ENCODE assay signal across 12 cellular contexts in the genomic region with DNA sequence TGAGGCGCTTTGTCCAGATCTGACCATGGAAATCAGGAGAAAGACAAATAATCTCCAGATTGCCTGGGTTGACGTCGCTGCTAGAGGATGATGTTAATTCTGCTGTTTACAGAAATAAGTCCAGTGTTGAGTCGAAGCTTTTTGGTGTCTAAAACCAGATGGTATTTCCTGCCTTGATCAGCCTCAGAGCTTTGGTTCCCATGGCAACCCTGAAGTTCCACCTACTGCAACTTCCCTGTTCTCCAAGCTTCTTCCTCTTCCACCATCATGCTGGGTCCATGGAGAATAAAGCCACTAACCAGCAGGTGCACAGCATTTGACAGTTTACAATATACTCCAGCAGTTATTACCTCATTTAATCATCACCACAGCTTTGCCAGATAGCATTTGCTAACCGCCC. TPM values are rescaled to one million over a fixed set of nuclear protein-coding genes. Genes with fewer than 3 reads are reported as not detected.
DNase-seq lines count a peak whose midpoint lies in the region; ATAC-seq and TF ChIP-seq lines count a peak whose summit lies in the region.
"Had no signal": no experiment of that assay in that cellular context is flagged by ENCODE, and none has a peak within 500 bp of the region (broad histone marks: within the 10 kb centered on the region; RNA-seq: fewer than 3 reads in every experiment).

No MANE protein-coding gene starts in this region.

- H3K23ac ChIP-seq in mesenchymal stem cell (ENCODE audit: low read length in 2 of 2), result no peak overlapping the region

- H2BK12ac ChIP-seq in mesenchymal stem cell (ENCODE audit: low read length in 2 of 2), result no peak overlapping the region

- intact Hi-C loops in activated CD4-positive, alpha-beta T cell treated with anti-CD3 and anti-CD28 coated beads for 36 hours (cut with DNase I, micrococcal nuclease), result no loop called here

- no peak overlapping the region for H3K4me3 ChIP-seq in mesenchymal stem cell (ENCODE audit: insufficient read depth in 1 of 2, low read depth in 1 of 2, low read length in 2 of 2)
- H3K4me3 ChIP-seq: colonic mucosa had no signal

- no peak overlapping the region for H2BK5ac ChIP-seq in mesenchymal stem cell (ENCODE audit: low read depth, low read length, poor library complexity, severe bottlenecking)

- DNase-seq in DMS 273 (lab: John Stamatoyannopoulos, UW; ENCODE audit: unreplicated experiment) (peak; percentile 71), M059J (ENCODE audit: low read depth) (peak; percentile 42), mesenchymal stem cell (peak; percentile 23), HUDEP-2 (lab: John Stamatoyannopoulos, UW; ENCODE audit: unreplicated experiment in 76 of 76) (no peak)
- DNase-seq in activated CD4-positive, alpha-beta T cell treated with anti-CD3 and anti-CD28 coated beads for 36 hours, result no peak
- DNase-seq: colonic mucosa, DND-41, NCI-H526 had no signal

- H2BK15ac ChIP-seq in mesenchymal stem cell (ENCODE audit: low read depth, poor library complexity, severe bottlenecking), result no peak overlapping the region

- no peak overlapping the region for H4K91ac ChIP-seq in mesenchymal stem cell (ENCODE audit: low read length)

- H3K4me1 Mint-ChIP-seq in brain, result peaks cover 21% of the 10 kb centered on the region
- no peaks in the 10 kb centered on the region for H3K4me1 Mint-ChIP-seq in activated CD4-positive, alpha-beta T cell treated with anti-CD3 and anti-CD28 coated beads for 36 hours

- H3K4me1 ChIP-seq in mesenchymal stem cell (ENCODE audit: control insufficient read depth, insufficient read depth, low read depth, low read length), result no peaks in the 10 kb centered on the region
- H3K4me1 ChIP-seq: colonic mucosa had no signal

- H3K4me3 Mint-ChIP-seq in brain, result no peak overlapping the region
- H3K4me3 Mint-ChIP-seq in activated CD4-positive, alpha-beta T cell treated with anti-CD3 and anti-CD28 coated beads for 36 hours, result no peak overlapping the region

- H3K27me3 ChIP-seq in mesenchymal stem cell (ENCODE audit: control insufficient read depth in 1 of 2, insufficient read depth in 1 of 2, low read length in 2 of 2), result peaks cover 49 to 70% of the 10 kb centered on the region in 2 experiments
- H3K27me3 ChIP-seq: colonic mucosa had no signal

- TF ChIP-seq CTCF in brain (conservative IDR thresholded peaks at IDR 0.05), result no peak

- POLR2A ChIA-PET in activated CD4-positive, alpha-beta T cell treated with anti-CD3 and anti-CD28 coated beads for 36 hours (lab: Charles Lee), result no interaction called here

- H3K4ac ChIP-seq in mesenchymal stem cell (ENCODE audit: low read depth in 1 of 2, low read length in 2 of 2), result no peak overlapping the region

- no peak overlapping the region for H3K27ac ChIP-seq in mesenchymal stem cell (ENCODE audit: low read length, poor library complexity, severe bottlenecking)
- H3K27ac ChIP-seq: colonic mucosa had no signal

- H3K9me3 Mint-ChIP-seq in brain, result peaks cover 0 to 6% (median 3%) of the 10 kb centered on the region in 5 experiments
- H3K9me3 Mint-ChIP-seq in activated CD4-positive, alpha-beta T cell treated with anti-CD3 and anti-CD28 coated beads for 36 hours (ENCODE audit: low read depth), result peaks cover 5% of the 10 kb centered on the region

- H3K18ac ChIP-seq in mesenchymal stem cell (ENCODE audit: low read depth in 1 of 2, low read length in 2 of 2), result no peak overlapping the region

- no peak overlapping the region for H3K9ac ChIP-seq in mesenchymal stem cell (ENCODE audit: low read length)

- peak overlapping the region in 3 of 5 experiments; percentile 51 to 88 (median 88) for H3K27ac Mint-ChIP-seq in brain
- no peak overlapping the region for H3K27ac Mint-ChIP-seq in activated CD4-positive, alpha-beta T cell treated with anti-CD3 and anti-CD28 coated beads for 36 hours
- H3K27ac Mint-ChIP-seq: progenitor cell of endocrine pancreas had no signal

- H2AK5ac ChIP-seq in mesenchymal stem cell (ENCODE audit: low read length, severe bottlenecking), result no peak overlapping the region

- H3K27me3 Mint-ChIP-seq in brain, result peaks cover 2% of the 10 kb centered on the region
- H3K27me3 Mint-ChIP-seq in activated CD4-positive, alpha-beta T cell treated with anti-CD3 and anti-CD28 coated beads for 36 hours, result peaks cover 25% of the 10 kb centered on the region

- peaks cover 11% of the 10 kb centered on the region for H3K9me3 ChIP-seq in mesenchymal stem cell (ENCODE audit: control insufficient read depth, low read length)
- H3K9me3 ChIP-seq: colonic mucosa had no signal

- no peaks in the 10 kb centered on the region for H3K36me3 Mint-ChIP-seq in brain
- no peaks in the 10 kb centered on the region for H3K36me3 Mint-ChIP-seq in activated CD4-positive, alpha-beta T cell treated with anti-CD3 and anti-CD28 coated beads for 36 hours (ENCODE audit: low read depth)

- ATAC-seq in activated CD4-positive, alpha-beta T cell treated with anti-CD3 and anti-CD28 coated beads for 36 hours, result no peak
- no peak for ATAC-seq in HG03442 (IDR thresholded peaks at IDR 0.05; ENCODE audit: unreplicated experiment)
- ATAC-seq in HG03460 (IDR thresholded peaks at IDR 0.05; ENCODE audit: unreplicated experiment), result no peak

- H3K36me3 ChIP-seq in mesenchymal stem cell (ENCODE audit: control insufficient read depth in 1 of 2, insufficient read depth in 2 of 2, low read depth in 1 of 2, low read length in 2 of 2), result no peaks in the 10 kb centered on the region
- H3K36me3 ChIP-seq: colonic mucosa had no signal

- CTCF ChIA-PET in activated CD4-positive, alpha-beta T cell treated with anti-CD3 and anti-CD28 coated beads for 36 hours (lab: Charles Lee), result interaction anchor here (0.6 kb wide), 1 partner anchor 22 kb away, joined by 3 read pairs; no protein-coding TSS in a partner anchor

- no peak overlapping the region for H3K4me2 ChIP-seq in mesenchymal stem cell (ENCODE audit: low read length, poor library complexity, severe bottlenecking)

- no peak overlapping the region for H4K8ac ChIP-seq in mesenchymal stem cell (ENCODE audit: low read length)

- H3K14ac ChIP-seq in mesenchymal stem cell (ENCODE audit: low read length in 2 of 2), result no peak overlapping the region

- H2AFZ ChIP-seq in mesenchymal stem cell (ENCODE audit: low read depth, low read length), result no peak overlapping the region

- H2BK120ac ChIP-seq in mesenchymal stem cell (ENCODE audit: low read depth, low read length), result no peak overlapping the region

- 59% methylated on average over 5 of the region's 5 CpGs for WGBS in mesenchymal stem cell

- H3K79me1 ChIP-seq in mesenchymal stem cell (replicated peaks; ENCODE audit: low read length, poor library complexity, severe bottlenecking), result no peaks in the 10 kb centered on the region

RNA-seq across cellular contexts. Expression of a gene that starts 18.0 kb away (rescaled TPM):
- total RNA-seq in M059J (2014; rRNA removed; shearing (Covaris generic)), result not detected in 2 replicates
- 14.3 TPM for polyA plus RNA-seq in brain (ENCODE audit: insufficient read depth, low read depth, low replicate concordance)
- polyA plus RNA-seq in mesenchymal stem cell (2013, experiment 1 of 2), result 0.03 TPM
- not detected for polyA plus RNA-seq in mesenchymal stem cell (2013, experiment 2 of 2)
- not detected for total RNA-seq in activated CD4-positive, alpha-beta T cell treated with anti-CD3 and anti-CD28 coated beads for 36 hours

Comparison
In these comparisons a context has a peak if more than half of its experiments do, and no peak if none do; other contexts are left out.
1. DNase-seq: peak in DMS 273 (single experiment), M059J (single experiment) and mesenchymal stem cell (single experiment); none in activated CD4-positive, alpha-beta T cell treated with anti-CD3 and anti-CD28 coated beads for 36 hours (single experiment) and HUDEP-2 (0 of 76).